In the genomic region with DNA sequence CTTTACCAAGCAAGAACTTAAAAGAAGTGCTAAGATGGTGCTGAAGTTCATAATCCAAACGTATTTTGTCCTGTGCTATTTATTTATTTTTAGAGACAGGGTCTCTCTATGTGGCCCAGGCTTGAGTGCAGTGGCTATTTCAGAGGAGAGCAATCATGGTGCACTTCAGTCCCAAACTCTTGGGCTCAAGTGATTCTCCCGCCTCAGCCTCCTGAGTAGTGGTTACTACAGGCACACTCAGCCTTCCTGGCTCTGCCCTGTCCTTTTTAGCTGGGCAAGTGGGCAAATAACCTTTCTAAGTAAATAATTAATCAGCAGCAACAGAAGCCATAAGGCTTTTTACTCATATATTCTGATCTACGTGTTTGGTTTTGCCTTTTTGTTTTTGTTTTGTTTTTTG, we compare ENCODE assay signal across 12 cellular contexts. TPM values are rescaled to one million over a fixed set of nuclear protein-coding genes. Genes with fewer than 3 reads are reported as not detected.
DNase-seq lines count a peak whose midpoint lies in the region; ATAC-seq, FAIRE-seq and TF ChIP-seq lines count a peak whose summit lies in the region.
"Had no signal": no experiment of that assay in that cellular context is flagged by ENCODE, and none has a peak within 500 bp of the region (broad histone marks: within the 10 kb centered on the region; RNA-seq: fewer than 3 reads in every experiment).

No MANE protein-coding gene starts in this region.

- H3K4me1 ChIP-seq in fibroblast of lung (ENCODE audit: control insufficient read depth, extremely low read depth, insufficient read depth, low read length): peaks cover 5% of the 10 kb centered on the region

- peak overlapping the region; percentile 98 for H3K4me3 ChIP-seq in SK-N-MC
- H3K4me3 ChIP-seq in fibroblast of lung (replicated peaks in 1 of 4; ENCODE audit: control extremely low read depth in 1 of 4, insufficient read depth in 1 of 4, low read depth in 3 of 4, low read length in 4 of 4): peak overlapping the region in 1 of 4 experiments; percentile 76

- no peak for TF ChIP-seq POLR2A in H54 (IDR thresholded peaks at IDR 0.05; ENCODE audit: low read depth, low read length)

- no peaks in the 10 kb centered on the region for H4K20me1 ChIP-seq in fibroblast of lung (ENCODE audit: control insufficient read depth, extremely low read depth, insufficient read depth, low read length)

- peak overlapping the region; percentile 94 for H3K9ac ChIP-seq in SK-N-MC (ENCODE audit: insufficient read length)
- no peak overlapping the region for H3K9ac ChIP-seq in fibroblast of lung (ENCODE audit: insufficient read depth, low read length)

- no peak for ATAC-seq in HG02642 (IDR thresholded peaks at IDR 0.05; ENCODE audit: poor library complexity, unreplicated experiment)
- ATAC-seq: foreskin keratinocyte had no signal

- H3K36me3 ChIP-seq in SK-N-MC (ENCODE audit: insufficient read depth, low read length): peaks cover 24% of the 10 kb centered on the region
- no peaks in the 10 kb centered on the region for H3K36me3 ChIP-seq in fibroblast of lung (ENCODE audit: control insufficient read depth, insufficient read depth, low read length)

- peak overlapping the region; percentile 82 for H3K4me2 ChIP-seq in fibroblast of lung (ENCODE audit: extremely low read depth, insufficient read depth, low read length)

- FAIRE-seq in H54 (lab: Jason Lieb, UNC): no peak

- H3K9me3 ChIP-seq in SK-N-MC (ENCODE audit: low read depth, low read length): no peaks in the 10 kb centered on the region
- H3K9me3 ChIP-seq in fibroblast of lung (ENCODE audit: control insufficient read depth, insufficient read depth, low read depth, low read length): no peaks in the 10 kb centered on the region

- H3K27me3 ChIP-seq in fibroblast of lung (ENCODE audit: control insufficient read depth, insufficient read depth, low read length): no peaks in the 10 kb centered on the region
- H3K27me3 ChIP-seq: foreskin keratinocyte had no signal

- no peak overlapping the region for H2AFZ ChIP-seq in fibroblast of lung (ENCODE audit: low read length)

- peaks cover 68% of the 10 kb centered on the region for H3K79me2 ChIP-seq in fibroblast of lung (ENCODE audit: control insufficient read depth, insufficient read depth, low read length)

- DNase-seq in DMS79 treated with DMSO at 0.1 percent for 48 hours (lab: John Stamatoyannopoulos, UW) (peak; percentile 6), SK-N-MC (ENCODE audit: low read depth, low spot score) (no peak), fibroblast of lung (ENCODE audit: low read depth in 2 of 2) (no peak), NCI-H524 treated with DMSO at 0.1 percent for 48 hours (lab: John Stamatoyannopoulos, UW) (no peak), H54 (ENCODE audit: insufficient read length, low spot score) (no peak), CD1c-positive myeloid dendritic cell (ENCODE audit: extremely low spot score) (no peak)
- DNase-seq: foreskin keratinocyte, midbrain, NCI-H1105 had no signal

- TF ChIP-seq CTCF in 22Rv1 (IDR thresholded peaks at IDR 0.05): no peak
- no peak for TF ChIP-seq CTCF in fibroblast of lung (conservative IDR thresholded peaks at IDR 0.05 in 1 of 2, IDR thresholded peaks at IDR 0.05 in 1 of 2; ENCODE audit: low read depth in 1 of 2, low read length in 2 of 2)

- H3K27ac ChIP-seq in 22Rv1: peak overlapping the region; percentile 100
- H3K27ac ChIP-seq in SK-N-MC: no peak overlapping the region
- H3K27ac ChIP-seq in fibroblast of lung (ENCODE audit: insufficient read depth, low read length): peak overlapping the region; percentile 86
- H3K27ac ChIP-seq: RWPE1 had no signal

RNA-seq across cellular contexts. Expression of a gene that starts 2.6 kb away (rescaled TPM):
- total RNA-seq in fibroblast of lung: 43.7 and 68.4 TPM in 2 replicates
- 26.6 and 53.5 TPM in 2 replicates for polyA plus RNA-seq in fibroblast of lung
- polyA plus RNA-seq in fibroblast of lung (2012): 27.8 and 55.0 TPM in 2 replicates
- polyA minus RNA-seq in fibroblast of lung (ENCODE audit: low replicate concordance): 30.4 and 87.4 TPM in 2 replicates

RNA-seq across cellular contexts. Expression of a gene that starts 17.8 kb away (rescaled TPM):
- total RNA-seq in fibroblast of lung: 70.4 TPM in 2 replicates
- polyA plus RNA-seq in fibroblast of lung: 15.8 and 23.6 TPM in 2 replicates
- 22.7 and 30.5 TPM in 2 replicates for polyA plus RNA-seq in fibroblast of lung (2012)
- 52.0 and 52.7 TPM in 2 replicates for polyA minus RNA-seq in fibroblast of lung (ENCODE audit: low replicate concordance)
